39 cellular contexts compared by ENCODE assay signal in the genomic region with DNA sequence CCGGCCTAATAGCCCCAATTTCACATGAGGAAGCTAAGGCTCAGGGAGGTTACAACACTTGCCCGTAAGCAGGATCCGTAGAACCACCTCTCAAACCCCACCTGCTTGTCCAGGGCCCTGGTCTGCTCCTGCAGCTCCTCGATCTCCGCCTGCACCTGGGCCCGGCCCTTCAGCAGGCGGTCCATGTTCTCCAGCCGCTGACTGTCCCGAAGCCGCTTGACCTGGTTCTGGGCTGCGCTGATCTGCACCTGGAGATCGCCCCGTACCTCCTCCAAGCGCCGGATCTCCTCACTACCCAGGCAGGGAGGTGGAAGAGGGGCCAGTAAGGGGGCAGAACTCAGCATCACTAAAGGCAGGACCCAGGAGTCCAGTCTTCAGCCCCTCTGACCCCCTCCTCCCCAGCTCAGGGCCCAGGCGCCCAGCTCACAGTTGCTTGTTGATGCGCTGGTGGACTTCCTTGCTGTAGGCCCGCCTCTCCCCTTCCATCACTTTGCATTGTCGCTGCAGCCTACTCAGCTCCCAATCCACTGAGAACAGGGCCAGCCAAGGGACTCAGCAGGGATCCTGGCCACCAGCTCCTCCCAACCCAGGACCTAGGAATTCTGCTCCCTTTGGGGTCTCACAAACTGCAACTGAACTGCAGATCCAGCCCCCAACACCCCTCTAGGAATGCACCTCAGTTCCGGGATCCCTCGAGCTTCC. TPM values are rescaled to one million over a fixed set of nuclear protein-coding genes. Genes with fewer than 3 reads are reported as not detected.
"Had no signal": no experiment of that assay in that cellular context is flagged by ENCODE, and none has a peak within 500 bp of the region (broad histone marks: within the 10 kb centered on the region; RNA-seq: fewer than 3 reads in every experiment).

No MANE protein-coding gene starts in this region.

- H3K27ac Mint-ChIP-seq: activated CD8-positive, alpha-beta memory T cell treated with anti-CD3 and anti-CD28 coated beads, Interleukin-2, amount 10 ng/mL, durations not matched to agents 7 days and 5 days; activated CD8-positive, alpha-beta T cell treated with anti-CD3 and anti-CD28 coated beads, Interleukin-2, amount 10 ng/mL, durations not matched to agents 7 days and 5 days; activated naive CD4-positive, alpha-beta T cell treated with anti-CD3 and anti-CD28 coated beads for 36 hours; activated naive CD8-positive, alpha-beta T cell treated with anti-CD3 and anti-CD28 coated beads for 36 hours; natural killer cell; neural progenitor cell; stimulated activated naive CD8-positive, alpha-beta T cell treated with anti-CD3 and anti-CD28 coated beads, Interleukin-15, amount 100 ng/mL, for 72 hours had no signal

- DNase-seq: activated CD4-positive, alpha-beta T cell treated with anti-CD3 and anti-CD28 coated beads for 1 hour; activated CD8-positive, alpha-beta memory T cell treated with anti-CD3 and anti-CD28 coated beads, Interleukin-2, amount 10 ng/mL, durations not matched to agents 7 days and 5 days; activated CD8-positive, alpha-beta T cell treated with anti-CD3 and anti-CD28 coated beads, Interleukin-2, amount 10 ng/mL, durations not matched to agents 7 days and 5 days; activated effector memory CD4-positive, alpha-beta T cell treated with anti-CD3 and anti-CD28 coated beads, Interleukin-2, amount 50 U/mL, for 16 hours; activated naive CD4-positive, alpha-beta T cell treated with anti-CD3 and anti-CD28 coated beads for 36 hours; activated naive CD8-positive, alpha-beta T cell treated with anti-CD3 and anti-CD28 coated beads for 36 hours; activated T-cell treated with anti-CD3 and anti-CD28 coated beads, Interleukin-2, amount 50 U/mL, for 48 hours; adrenal gland; cerebellar nuclear complex; colonic mucosa; dorsolateral prefrontal cortex; effector memory CD8-positive, alpha-beta T cell; heart left ventricle; hypothalamus; kidney glomerular epithelial cell; lower lobe of right lung; mesenchymal stem cell; natural killer cell; stimulated activated CD4-positive, alpha-beta T cell treated with anti-CD3 and anti-CD28 coated beads, Interleukin-12 subunit alpha, Interleukin-12 subunit beta, amount 100 ng/mL, for 4 hours; stimulated activated CD4-positive, alpha-beta T cell treated with anti-CD3 and anti-CD28 coated beads, Interleukin-4, amount 100 ng/mL, for 1 hour; stimulated activated naive CD8-positive, alpha-beta T cell treated with anti-CD3 and anti-CD28 coated beads, Interleukin-15, amount 100 ng/mL, for 72 hours; substantia nigra; SW 1271; T-helper 17 cell; upper lobe of right lung had no signal

- H2AFZ ChIP-seq: neural progenitor cell had no signal

- H3K4me1 ChIP-seq: neural progenitor cell had no signal

- H3K4me3 ChIP-seq: adrenal gland, ascending aorta, cardiac muscle cell, colonic mucosa, dorsolateral prefrontal cortex, heart left ventricle, lower lobe of right lung, neural progenitor cell, upper lobe of right lung had no signal

- H3K36me3 Mint-ChIP-seq: activated naive CD8-positive, alpha-beta T cell treated with anti-CD3 and anti-CD28 coated beads for 36 hours; brain; natural killer cell; neural progenitor cell; WTC11 had no signal

- H3K9me3 ChIP-seq: adrenal gland, ascending aorta, colonic mucosa, heart left ventricle, lower lobe of right lung, upper lobe of right lung had no signal

- H3K9me3 Mint-ChIP-seq: activated naive CD4-positive, alpha-beta T cell treated with anti-CD3 and anti-CD28 coated beads for 36 hours; activated naive CD8-positive, alpha-beta T cell treated with anti-CD3 and anti-CD28 coated beads for 36 hours; effector memory CD8-positive, alpha-beta T cell; natural killer cell; neural progenitor cell; stimulated activated naive CD8-positive, alpha-beta T cell treated with anti-CD3 and anti-CD28 coated beads, Interleukin-15, amount 100 ng/mL, for 72 hours; WTC11 had no signal

- H3K4me3 Mint-ChIP-seq: activated CD8-positive, alpha-beta memory T cell treated with anti-CD3 and anti-CD28 coated beads, Interleukin-2, amount 10 ng/mL, durations not matched to agents 7 days and 5 days; activated CD8-positive, alpha-beta T cell treated with anti-CD3 and anti-CD28 coated beads, Interleukin-2, amount 10 ng/mL, durations not matched to agents 7 days and 5 days; activated naive CD4-positive, alpha-beta T cell treated with anti-CD3 and anti-CD28 coated beads for 36 hours; activated naive CD8-positive, alpha-beta T cell treated with anti-CD3 and anti-CD28 coated beads for 36 hours; brain; effector memory CD8-positive, alpha-beta T cell; natural killer cell; neural progenitor cell; stimulated activated naive CD8-positive, alpha-beta T cell treated with anti-CD3 and anti-CD28 coated beads, Interleukin-15, amount 100 ng/mL, for 72 hours; T-helper 17 cell; WTC11 had no signal

- ATAC-seq: activated CD8-positive, alpha-beta memory T cell treated with anti-CD3 and anti-CD28 coated beads, Interleukin-2, amount 10 ng/mL, durations not matched to agents 7 days and 5 days; activated CD8-positive, alpha-beta T cell treated with anti-CD3 and anti-CD28 coated beads, Interleukin-2, amount 10 ng/mL, durations not matched to agents 7 days and 5 days; effector memory CD8-positive, alpha-beta T cell; heart left ventricle; left lobe of liver; lower lobe of right lung; natural killer cell; right cardiac atrium; stimulated activated naive CD8-positive, alpha-beta T cell treated with anti-CD3 and anti-CD28 coated beads, Interleukin-15, amount 100 ng/mL, for 72 hours; T-helper 17 cell; upper lobe of right lung; WTC11 had no signal

- H3K27ac ChIP-seq: ascending aorta, cardiac muscle cell, colonic mucosa, dorsolateral prefrontal cortex, heart left ventricle, lower lobe of right lung, neural progenitor cell, upper lobe of right lung had no signal

- H3K27me3 Mint-ChIP-seq: activated CD8-positive, alpha-beta memory T cell treated with anti-CD3 and anti-CD28 coated beads, Interleukin-2, amount 10 ng/mL, durations not matched to agents 7 days and 5 days; activated naive CD8-positive, alpha-beta T cell treated with anti-CD3 and anti-CD28 coated beads for 36 hours; brain; effector memory CD8-positive, alpha-beta T cell; stimulated activated naive CD8-positive, alpha-beta T cell treated with anti-CD3 and anti-CD28 coated beads, Interleukin-15, amount 100 ng/mL, for 72 hours; T-helper 17 cell had no signal

- H3K4me2 ChIP-seq: neural progenitor cell had no signal

- H3K27me3 ChIP-seq: adrenal gland, ascending aorta, cardiac muscle cell, colonic mucosa, dorsolateral prefrontal cortex, heart left ventricle, neural progenitor cell, upper lobe of right lung had no signal

- H3K36me3 ChIP-seq: adrenal gland, ascending aorta, cardiac muscle cell, colonic mucosa, heart left ventricle, lower lobe of right lung, neural progenitor cell, upper lobe of right lung had no signal

- H3K9ac ChIP-seq: neural progenitor cell had no signal

RNA-seq across cellular contexts. Expression of a gene that starts 45.7 kb away (rescaled TPM):
- total RNA-seq: activated CD8-positive, alpha-beta memory T cell treated with anti-CD3 and anti-CD28 coated beads, Interleukin-2, amount 10 ng/mL, durations not matched to agents 7 days and 5 days; activated CD8-positive, alpha-beta T cell treated with anti-CD3 and anti-CD28 coated beads, Interleukin-2, amount 10 ng/mL, durations not matched to agents 7 days and 5 days; adrenal gland; ascending aorta; colonic mucosa; endothelial cell of umbilical vein; fibroblast of lung; fibroblast of villous mesenchyme; heart left ventricle; left lobe of liver; lower lobe of right lung; mononuclear cell; natural killer cell; omental fat pad; right cardiac atrium; skeletal muscle tissue; T-helper 17 cell; upper lobe of right lung; WTC11 had no signal
- polyA plus RNA-seq: cardiac muscle cell, endothelial cell of umbilical vein, esophagus, fibroblast of lung, heart left ventricle, right cardiac atrium had no signal

RNA-seq across cellular contexts. Expression of a gene that starts 48.6 kb away (rescaled TPM):
- total RNA-seq: activated naive CD4-positive, alpha-beta T cell treated with anti-CD3 and anti-CD28 coated beads for 36 hours; ascending aorta; fibroblast of lung; left lobe of liver; mononuclear cell; natural killer cell; T-helper 17 cell had no signal
